In genomic region chr6:8219352-8219943, GRCh38 we compare ENCODE assay signal across 8 cellular contexts.
DNase-seq lines count a peak whose midpoint lies in the region; ATAC-seq and TF ChIP-seq lines count a peak whose summit lies in the region.

No MANE protein-coding gene starts in this region.

- H3K9me3 ChIP-seq in CD4-positive, alpha-beta T cell (ENCODE audit: control insufficient read depth, low read length) = no peaks in the 10 kb centered on the region
- peaks cover 5% of the 10 kb centered on the region for H3K9me3 ChIP-seq in left ventricle myocardium inferior (replicated peaks)
- H3K9me3 ChIP-seq in smooth muscle cell (replicated peaks; ENCODE audit: low read depth) = no peaks in the 10 kb centered on the region

- H4K20me1 ChIP-seq in smooth muscle cell (ENCODE audit: low read depth) = no peaks in the 10 kb centered on the region

- intact Hi-C loops in CD4-positive, alpha-beta T cell (cut with DNase I, micrococcal nuclease) = loop anchor here (1.0 to 2.0 kb wide), 3 partner anchors 88 to 497 kb away; no protein-coding TSS in a partner anchor
- intact Hi-C loops in left ventricle myocardium inferior (cut with micrococcal nuclease) = no loop called here

- no peak overlapping the region for H3K27ac Mint-ChIP-seq in CD4-positive, alpha-beta T cell

- H3K4me1 Mint-ChIP-seq in CD4-positive, alpha-beta T cell (ENCODE audit: low read depth) = no peaks in the 10 kb centered on the region

- TF ChIP-seq CTCF in CD4-positive, alpha-beta T cell (IDR thresholded peaks at IDR 0.05) = peak; percentile 88
- TF ChIP-seq CTCF in left ventricle myocardium inferior (IDR thresholded peaks at IDR 0.05; ENCODE audit: borderline replicate concordance) = peak; percentile 86
- TF ChIP-seq CTCF in smooth muscle cell (IDR thresholded peaks at IDR 0.05; ENCODE audit: borderline replicate concordance, insufficient read depth, poor library complexity, severe bottlenecking) = peak; percentile 72

- H3K27me3 ChIP-seq in CD4-positive, alpha-beta T cell (ENCODE audit: control insufficient read depth, insufficient read depth, low read length) = peaks cover 5% of the 10 kb centered on the region
- peaks cover 31% of the 10 kb centered on the region for H3K27me3 ChIP-seq in left ventricle myocardium inferior (ENCODE audit: low read depth)
- H3K27me3 ChIP-seq in smooth muscle cell (ENCODE audit: low read depth) = no peaks in the 10 kb centered on the region

- peak overlapping the region; percentile 35 for H2AFZ ChIP-seq in smooth muscle cell (ENCODE audit: low read depth)

- no peaks in the 10 kb centered on the region for H3F3A ChIP-seq in smooth muscle cell (ENCODE audit: low read depth)

- no peak overlapping the region for H3K4me2 ChIP-seq in smooth muscle cell

- H3K79me2 ChIP-seq in smooth muscle cell (ENCODE audit: low read depth) = no peaks in the 10 kb centered on the region

- 2% methylated on average over 3 of the region's 3 CpGs for WGBS in smooth muscle cell (ENCODE audit: low lambda C conversion rate)

- peaks cover 20% of the 10 kb centered on the region for H3K27me3 Mint-ChIP-seq in CD4-positive, alpha-beta T cell

- H3K36me3 Mint-ChIP-seq in CD4-positive, alpha-beta T cell (ENCODE audit: low read depth) = no peaks in the 10 kb centered on the region

- H3K9me3 Mint-ChIP-seq in CD4-positive, alpha-beta T cell = no peaks in the 10 kb centered on the region

- H3K9ac ChIP-seq in smooth muscle cell (ENCODE audit: low read depth) = no peak overlapping the region

- peak in 6 of 10 experiments; percentile 1 to 15 (median 10) for DNase-seq in CD4-positive, alpha-beta T cell
- DNase-seq in NCI-H748 treated with DMSO at 0.1 percent for 48 hours (lab: John Stamatoyannopoulos, UW) = peak; percentile 25
- DNase-seq in activated gamma-delta T cell treated with anti-CD3 and anti-CD28 coated beads, Interleukin-2, amount 50 U/mL, for 16 hours (ENCODE audit: low read depth) = peak; percentile 5
- no peak for DNase-seq in left ventricle myocardium inferior
- DNase-seq in smooth muscle cell (lab: John Stamatoyannopoulos, UW; ENCODE audit: unreplicated experiment) = no peak
- no peak for DNase-seq in effector CD8-positive, alpha-beta T cell (lab: John Stamatoyannopoulos, UW)

- CTCF ChIA-PET in CD4-positive, alpha-beta T cell (lab: Charles Lee) = interaction anchor here (0.7 to 1.1 kb wide), 3 partner anchors 89 to 497 kb away, joined by 3 to 4 read pairs (median 3); no protein-coding TSS in a partner anchor

- H3K27ac ChIP-seq in CD4-positive, alpha-beta T cell (ENCODE audit: low read depth, low read length) = no peak overlapping the region
- H3K27ac ChIP-seq in left ventricle myocardium inferior (replicated peaks) (no peak overlapping the region), smooth muscle cell (ENCODE audit: low read depth) (no peak overlapping the region)

- no peak overlapping the region for H3K4me3 Mint-ChIP-seq in CD4-positive, alpha-beta T cell

- no peaks in the 10 kb centered on the region for H3K36me3 ChIP-seq in left ventricle myocardium inferior
- H3K36me3 ChIP-seq in smooth muscle cell (ENCODE audit: low read depth) = no peaks in the 10 kb centered on the region

- peak; percentile 52 for ATAC-seq in CD4-positive, alpha-beta T cell (ENCODE audit: poor library complexity)
- ATAC-seq in GM18498 (IDR thresholded peaks at IDR 0.05; ENCODE audit: unreplicated experiment) (peak; percentile 72), HG03095 (IDR thresholded peaks at IDR 0.05; ENCODE audit: unreplicated experiment) (peak; percentile 87)

- H3K4me3 ChIP-seq in left ventricle myocardium inferior (no peak overlapping the region), smooth muscle cell (no peak overlapping the region)

- no peaks in the 10 kb centered on the region for H3K4me1 ChIP-seq in left ventricle myocardium inferior
- no peaks in the 10 kb centered on the region for H3K4me1 ChIP-seq in smooth muscle cell (ENCODE audit: low read depth)

- POLR2A ChIA-PET in CD4-positive, alpha-beta T cell (lab: Charles Lee) = interaction anchor here (1.6 kb wide), 1 partner anchor 88 kb away, joined by 4 read pairs; no protein-coding TSS in a partner anchor

Comparison
In these comparisons a context has a peak if more than half of its experiments do, and no peak if none do; other contexts are left out.
1. DNase-seq: peak in CD4-positive, alpha-beta T cell (6 of 10), NCI-H748 treated with DMSO at 0.1 percent for 48 hours (single experiment) and activated gamma-delta T cell treated with anti-CD3 and anti-CD28 coated beads, Interleukin-2, amount 50 U/mL, for 16 hours (single experiment); none in left ventricle myocardium inferior (single experiment), smooth muscle cell (single experiment) and effector CD8-positive, alpha-beta T cell (single experiment).
2. Peak in every context shown above with its lines, with median percentiles within 50 percentile points of each other: ATAC-seq and CTCF ChIP-seq.